ENCODE assay signal across 35 cellular contexts in the genomic region with DNA sequence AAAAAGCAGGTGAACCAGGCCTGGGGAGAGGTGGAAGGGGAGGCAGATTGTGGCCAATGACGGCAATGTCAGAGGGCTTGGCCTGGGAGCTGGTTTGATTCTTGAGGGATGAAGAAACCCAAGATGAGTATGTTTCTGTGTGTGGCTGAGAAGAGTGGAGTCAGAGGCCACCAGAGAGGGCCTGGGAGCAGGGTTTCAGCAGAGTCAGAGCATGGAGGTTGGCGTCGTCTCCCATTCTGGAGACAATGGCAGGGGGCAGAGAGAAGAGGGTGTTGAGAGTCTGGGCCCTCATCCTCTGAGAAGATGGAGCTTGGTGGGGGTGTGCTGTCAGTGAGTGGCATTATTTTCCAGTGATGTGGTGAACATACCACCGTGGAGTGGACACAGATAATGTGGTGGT.
"Had no signal": no experiment of that assay in that cellular context is flagged by ENCODE, and none has a peak within 500 bp of the region (broad histone marks: within the 10 kb centered on the region; RNA-seq: fewer than 3 reads in every experiment).

No MANE protein-coding gene starts in this region.

- H3K27ac Mint-ChIP-seq: activated CD4-positive, alpha-beta memory T cell treated with anti-CD3 and anti-CD28 coated beads for 36 hours; activated naive CD4-positive, alpha-beta T cell treated with anti-CD3 and anti-CD28 coated beads, Interleukin-2, amount 50 U/mL, for 24 hours; activated T-helper 1 cell treated with anti-CD3 and anti-CD28 coated beads, Interleukin-12 subunit alpha, Interleukin-12 subunit beta, Interleukin-2, Interleukin-4 antibody, amounts not matched to agents 30 ng/mL and 10 ng/mL and 1 ng/mL, durations not matched to agents 14 hours and 24 hours and 36 hours; T-helper 1 cell treated with Interleukin-12 subunit alpha and Interleukin-12 subunit beta and Interleukin-4 antibody, amounts not matched to agents 30 μg/mL and 1 μg/mL, for 36 hours; T-helper 2 cell treated with Interferon-gamma antibody and Interleukin-4, amounts not matched to agents 5 μg/mL and 100 μg/mL, for 36 hours had no signal

- DNase-seq: activated CD4-positive, alpha-beta memory T cell treated with anti-CD3 and anti-CD28 coated beads for 36 hours; activated CD4-positive, alpha-beta T cell treated with anti-CD3 and anti-CD28 coated beads, Interleukin-2, amount 50 U/mL, for 1 hour; activated gamma-delta T cell; activated naive CD4-positive, alpha-beta T cell treated with Interleukin-2 at 50 U/mL for 16 hours; activated T-cell treated with anti-CD3 and anti-CD28 coated beads, Interleukin-2, amount 50 U/mL, for 1 hour; adrenal gland; body of pancreas; caudate nucleus; cerebellar nuclear complex; Kasumi-1; KG1; MG63; NCI-H1048; NCI-H1105 treated with DMSO at 0.1 percent for 48 hours; NCI-H1436; NCI-H1694; NCI-H1930; NCI-H2081 treated with DMSO at 0.1 percent for 48 hours; NCI-H226; NCI-H446 treated with DMSO at 0.1 percent for 48 hours; NCI-H524; NCI-H69; PC-3; RPMI8226; SHP77 treated with DMSO at 0.1 percent for 48 hours; SK-N-SH had no signal

- H3K36me3 Mint-ChIP-seq: activated CD4-positive, alpha-beta memory T cell treated with anti-CD3 and anti-CD28 coated beads for 36 hours; activated naive CD4-positive, alpha-beta T cell treated with anti-CD3 and anti-CD28 coated beads, Interleukin-2, amount 50 U/mL, for 24 hours had no signal

- H3K9me3 ChIP-seq: adrenal gland, body of pancreas, MG63, Peyer's patch, SJSA1, SK-N-SH had no signal

- H3K4me1 ChIP-seq: adrenal gland, body of pancreas, Peyer's patch, SJSA1 had no signal

- H3K27me3 ChIP-seq: adrenal gland, body of pancreas, MG63, Peyer's patch had no signal

- H3K9ac ChIP-seq: SK-N-SH had no signal

- H3K27ac ChIP-seq: adrenal gland, body of pancreas, Peyer's patch, SJSA1 had no signal

- H3K4me3 ChIP-seq: adrenal gland, body of pancreas, MG63, Peyer's patch, SJSA1 had no signal

- H3K36me3 ChIP-seq: adrenal gland, MG63, Peyer's patch, SJSA1 had no signal

- H3K9me3 Mint-ChIP-seq: activated CD4-positive, alpha-beta memory T cell treated with anti-CD3 and anti-CD28 coated beads for 36 hours; activated naive CD4-positive, alpha-beta T cell treated with anti-CD3 and anti-CD28 coated beads, Interleukin-2, amount 50 U/mL, for 24 hours; activated T-helper 1 cell treated with anti-CD3 and anti-CD28 coated beads, Interleukin-12 subunit alpha, Interleukin-12 subunit beta, Interleukin-2, Interleukin-4 antibody, amounts not matched to agents 30 ng/mL and 10 ng/mL and 1 ng/mL, durations not matched to agents 14 hours and 24 hours and 36 hours; T-helper 1 cell treated with Interleukin-12 subunit alpha and Interleukin-12 subunit beta and Interleukin-4 antibody, amounts not matched to agents 30 μg/mL and 1 μg/mL, for 36 hours; T-helper 2 cell treated with Interferon-gamma antibody and Interleukin-4, amounts not matched to agents 5 μg/mL and 100 μg/mL, for 36 hours had no signal

- ATAC-seq: body of pancreas, PC-3 had no signal

- H3K4me2 ChIP-seq: SK-N-SH had no signal

- FAIRE-seq: astrocyte, bronchial epithelial cell, TTC549 had no signal
